23 cellular contexts compared by ENCODE assay signal in genomic region chr4:34732579-34732978, GRCh38.
"Had no signal": no experiment of that assay in that cellular context is flagged by ENCODE, and none has a peak within 500 bp of the region (broad histone marks: within the 10 kb centered on the region; RNA-seq: fewer than 3 reads in every experiment).

No MANE protein-coding gene starts in this region.

- DNase-seq: activated CD4-positive, alpha-beta T cell treated with anti-CD3 and anti-CD28 coated beads for 1 hour; activated CD4-positive, alpha-beta T cell treated with anti-CD3 and anti-CD28 coated beads, Interleukin-2, amount 50 U/mL, for 1 hour; activated CD8-positive, alpha-beta T cell treated with anti-CD3 and anti-CD28 coated beads, Interleukin-2, amount 10 ng/mL, durations not matched to agents 7 days and 5 days; activated gamma-delta T cell treated with Interleukin-2 at 50 U/mL for 16 hours; cerebellar nuclear complex; cortex of kidney; heart left ventricle; left colon; mesenchymal stem cell; mucosa of descending colon; nephron progenitor cell; nucleus accumbens; stimulated activated CD4-positive, alpha-beta T cell treated with anti-CD3 and anti-CD28 coated beads, Interleukin-4, amount 100 ng/mL, for 24 hours; stimulated activated naive CD4-positive, alpha-beta T cell treated with Interleukin-2 at 50 U/mL for 16 hours; upper lobe of right lung had no signal

- H3K4me3 Mint-ChIP-seq: activated CD8-positive, alpha-beta T cell treated with anti-CD3 and anti-CD28 coated beads, Interleukin-2, amount 10 ng/mL, durations not matched to agents 7 days and 5 days; activated T-helper 1 cell treated with anti-CD3 and anti-CD28 coated beads, Interleukin-12 subunit alpha, Interleukin-12 subunit beta, Interleukin-2, Interleukin-4 antibody, amounts not matched to agents 30 ng/mL and 10 ng/mL and 1 ng/mL, durations not matched to agents 14 hours and 24 hours and 36 hours; nephron progenitor cell had no signal

- ATAC-seq: activated CD8-positive, alpha-beta T cell treated with anti-CD3 and anti-CD28 coated beads, Interleukin-2, amount 10 ng/mL, durations not matched to agents 7 days and 5 days; activated naive CD4-positive, alpha-beta T cell treated with anti-CD3 and anti-CD28 coated beads, Interleukin-2, amount 50 U/mL, for 72 hours; heart left ventricle; left colon; mucosa of descending colon had no signal

- H3K4me1 ChIP-seq: ascending aorta, heart left ventricle, upper lobe of right lung had no signal

- H3K36me3 Mint-ChIP-seq: activated naive CD4-positive, alpha-beta T cell treated with anti-CD3 and anti-CD28 coated beads, Interleukin-2, amount 50 U/mL, for 72 hours had no signal

- H3K27ac ChIP-seq: ascending aorta, epithelial cell of prostate, heart left ventricle, thoracic aorta, upper lobe of right lung, VCaP had no signal

- H3K27ac Mint-ChIP-seq: activated CD8-positive, alpha-beta T cell treated with anti-CD3 and anti-CD28 coated beads, Interleukin-2, amount 10 ng/mL, durations not matched to agents 7 days and 5 days; activated naive CD4-positive, alpha-beta T cell treated with anti-CD3 and anti-CD28 coated beads, Interleukin-2, amount 50 U/mL, for 72 hours; activated T-helper 1 cell treated with anti-CD3 and anti-CD28 coated beads, Interleukin-12 subunit alpha, Interleukin-12 subunit beta, Interleukin-2, Interleukin-4 antibody, amounts not matched to agents 30 ng/mL and 10 ng/mL and 1 ng/mL, durations not matched to agents 14 hours and 24 hours and 36 hours; nephron progenitor cell had no signal

- H3K27me3 ChIP-seq: ascending aorta, heart left ventricle, upper lobe of right lung had no signal

- H3K9me3 ChIP-seq: ascending aorta, thoracic aorta, upper lobe of right lung had no signal

- H3K4me1 Mint-ChIP-seq: nephron progenitor cell had no signal

- H3K9me3 Mint-ChIP-seq: activated T-helper 1 cell treated with anti-CD3 and anti-CD28 coated beads, Interleukin-12 subunit alpha, Interleukin-12 subunit beta, Interleukin-2, Interleukin-4 antibody, amounts not matched to agents 30 ng/mL and 10 ng/mL and 1 ng/mL, durations not matched to agents 14 hours and 24 hours and 36 hours; nephron progenitor cell had no signal

- FAIRE-seq: bronchial epithelial cell, keratinocyte had no signal

- H3K36me3 ChIP-seq: ascending aorta, heart left ventricle, thoracic aorta, upper lobe of right lung had no signal

- H3K4me3 ChIP-seq: ascending aorta, heart left ventricle, mucosa of descending colon, thoracic aorta, upper lobe of right lung had no signal
